18 cellular contexts compared by ENCODE assay signal in genomic region chr13:75400775-75401174, GRCh38.
A peak's percentile ranks its signal among the peaks of the same experiment; 100 is the strongest.
DNase-seq lines count a peak whose midpoint lies in the region; ATAC-seq and TF ChIP-seq lines count a peak whose summit lies in the region.
"Had no signal": no experiment of that assay in that cellular context is flagged by ENCODE, and none has a peak within 500 bp of the region (broad histone marks: within the 10 kb centered on the region; RNA-seq: fewer than 3 reads in every experiment).

No MANE protein-coding gene starts in this region.

- no peak overlapping the region for H3K4me3 ChIP-seq in right lobe of liver
- H3K4me3 ChIP-seq: BLaER1 had no signal

- no peaks in the 10 kb centered on the region for H3K36me3 Mint-ChIP-seq in activated CD4-positive, alpha-beta memory T cell treated with anti-CD3 and anti-CD28 coated beads, Interleukin-2, amount 10 ng/mL, durations not matched to agents 7 days and 5 days (ENCODE audit: low read depth)
- H3K36me3 Mint-ChIP-seq: stimulated activated memory B cell treated with anti-CD40 and anti-IgM and Interleukin-4, amounts not matched to agents 10 μg/mL and 1 μg/mL and 100 μg/mL, for 72 hours had no signal

- no peak overlapping the region for H3K27ac ChIP-seq in right lobe of liver
- H3K27ac ChIP-seq: BLaER1 had no signal

- POLR2A ChIA-PET in activated CD4-positive, alpha-beta memory T cell treated with anti-CD3 and anti-CD28 coated beads, Interleukin-2, amount 10 ng/mL, durations not matched to agents 7 days and 5 days (lab: Charles Lee), result no interaction called here

- TF ChIP-seq POLR2A in right lobe of liver (IDR thresholded peaks at IDR 0.05), result no peak

- no peaks in the 10 kb centered on the region for H3K27me3 ChIP-seq in right lobe of liver
- H3K27me3 ChIP-seq: BLaER1 had no signal

- intact Hi-C loops in right lobe of liver (cut with DNase I), result no loop called here

- no peak overlapping the region for H3K27ac Mint-ChIP-seq in activated CD4-positive, alpha-beta memory T cell treated with anti-CD3 and anti-CD28 coated beads, Interleukin-2, amount 10 ng/mL, durations not matched to agents 7 days and 5 days
- H3K27ac Mint-ChIP-seq: activated naive CD4-positive, alpha-beta T cell treated with anti-CD3 and anti-CD28 coated beads for 36 hours; stimulated activated memory B cell treated with anti-CD40 and anti-IgM and Interleukin-4, amounts not matched to agents 10 μg/mL and 1 μg/mL and 100 μg/mL, for 72 hours; type B pancreatic cell had no signal

- CTCF ChIA-PET in activated CD4-positive, alpha-beta memory T cell treated with anti-CD3 and anti-CD28 coated beads, Interleukin-2, amount 10 ng/mL, durations not matched to agents 7 days and 5 days (lab: Charles Lee), result no interaction called here

- no CpG with 5 or more reads among the region's 1 CpG for WGBS in right lobe of liver (ENCODE audit: insufficient coverage, low coverage, low lambda C conversion rate, missing lambda C conversion rate)

- H3K4me1 ChIP-seq in right lobe of liver, result peaks cover 0 to 7% (median 0%) of the 10 kb centered on the region in 4 donors

- DNase-seq in right lobe of liver (no peak), NOMO-1 treated with DMSO at 0.1 percent for 48 hours (lab: John Stamatoyannopoulos, UW; ENCODE audit: unreplicated experiment) (no peak)
- DNase-seq in activated CD4-positive, alpha-beta memory T cell treated with anti-CD3 and anti-CD28 coated beads, Interleukin-2, amount 10 ng/mL, durations not matched to agents 7 days and 5 days, result no peak
- DNase-seq: activated naive CD4-positive, alpha-beta T cell treated with anti-CD3 and anti-CD28 coated beads for 36 hours; activated T-cell treated with anti-CD3 and anti-CD28 coated beads for 4 hours; DMS53; NCI-H146; NK-92 treated with Interleukin-12 subunit alpha and Interleukin-12 subunit beta, amount 100 ng/mL, for 24 hours; nucleus accumbens; T-helper 2 cell had no signal

- H3K27me3 Mint-ChIP-seq in activated CD4-positive, alpha-beta memory T cell treated with anti-CD3 and anti-CD28 coated beads, Interleukin-2, amount 10 ng/mL, durations not matched to agents 7 days and 5 days, result peaks cover 14% of the 10 kb centered on the region
- H3K27me3 Mint-ChIP-seq: type B pancreatic cell had no signal

- H3K9me3 ChIP-seq in right lobe of liver, result no peaks in the 10 kb centered on the region

- H3K36me3 ChIP-seq in right lobe of liver, result no peaks in the 10 kb centered on the region

- no peaks in the 10 kb centered on the region for H3K9me3 Mint-ChIP-seq in activated CD4-positive, alpha-beta memory T cell treated with anti-CD3 and anti-CD28 coated beads, Interleukin-2, amount 10 ng/mL, durations not matched to agents 7 days and 5 days
- H3K9me3 Mint-ChIP-seq: stimulated activated memory B cell treated with anti-CD40 and anti-IgM and Interleukin-4, amounts not matched to agents 10 μg/mL and 1 μg/mL and 100 μg/mL, for 72 hours had no signal

- no peak overlapping the region for H3K4me3 Mint-ChIP-seq in activated CD4-positive, alpha-beta memory T cell treated with anti-CD3 and anti-CD28 coated beads, Interleukin-2, amount 10 ng/mL, durations not matched to agents 7 days and 5 days
- H3K4me3 Mint-ChIP-seq: activated naive CD4-positive, alpha-beta T cell treated with anti-CD3 and anti-CD28 coated beads for 36 hours; stimulated activated memory B cell treated with anti-CD40 and anti-IgM and Interleukin-4, amounts not matched to agents 10 μg/mL and 1 μg/mL and 100 μg/mL, for 72 hours; type B pancreatic cell had no signal

- TF ChIP-seq CTCF in right lobe of liver (IDR thresholded peaks at IDR 0.05), result no peak

- no peaks in the 10 kb centered on the region for H3K4me1 Mint-ChIP-seq in activated CD4-positive, alpha-beta memory T cell treated with anti-CD3 and anti-CD28 coated beads, Interleukin-2, amount 10 ng/mL, durations not matched to agents 7 days and 5 days
- H3K4me1 Mint-ChIP-seq: stimulated activated memory B cell treated with anti-CD40 and anti-IgM and Interleukin-4, amounts not matched to agents 10 μg/mL and 1 μg/mL and 100 μg/mL, for 72 hours had no signal

- ATAC-seq in GM18870 (IDR thresholded peaks at IDR 0.05; ENCODE audit: unreplicated experiment) (peak; percentile 56), GM21529 (IDR thresholded peaks at IDR 0.05; ENCODE audit: unreplicated experiment) (peak; percentile 49), HG03108 (IDR thresholded peaks at IDR 0.05; ENCODE audit: unreplicated experiment) (peak; percentile 49), right lobe of liver (peak; percentile 39 to 85 (median 54)), GM21360 (IDR thresholded peaks at IDR 0.05; ENCODE audit: unreplicated experiment) (no peak), HG03135 (IDR thresholded peaks at IDR 0.05; ENCODE audit: unreplicated experiment) (no peak)
- ATAC-seq: stimulated activated memory B cell treated with anti-CD40 and anti-IgM and Interleukin-4, amounts not matched to agents 10 μg/mL and 1 μg/mL and 100 μg/mL, for 72 hours had no signal

Comparison
In these comparisons a context has a peak if more than half of its experiments do, and no peak if none do; other contexts are left out.
1. ATAC-seq: peak in GM18870 (single experiment), GM21529 (single experiment), HG03108 (single experiment) and right lobe of liver (4 of 4); none in GM21360 (single experiment) and HG03135 (single experiment).